Comparison of ENCODE assay signal across 26 cellular contexts in genomic region chr5:157379983-157380382, GRCh38.
DNase-seq lines count a peak whose midpoint lies in the region; ATAC-seq and TF ChIP-seq lines count a peak whose summit lies in the region.
"Had no signal": no experiment of that assay in that cellular context is flagged by ENCODE, and none has a peak within 500 bp of the region (broad histone marks: within the 10 kb centered on the region; RNA-seq: fewer than 3 reads in every experiment).

No MANE protein-coding gene starts in this region.

- H3K4me2 ChIP-seq in neural progenitor cell = no peak overlapping the region

- POLR2A ChIA-PET in activated CD4-positive, alpha-beta memory T cell treated with anti-CD3 and anti-CD28 coated beads, Interleukin-2, amount 10 ng/mL, durations not matched to agents 7 days and 5 days (lab: Charles Lee) = interaction anchor here (1.8 kb wide), 1 partner anchor 10 kb away, joined by 8 read pairs; no protein-coding TSS in a partner anchor
- POLR2A ChIA-PET in activated CD4-positive, alpha-beta memory T cell treated with anti-CD3 and anti-CD28 coated beads for 36 hours (lab: Charles Lee) = interaction anchor here (0.6 kb wide), 1 partner anchor 10 kb away, joined by 3 read pairs; no protein-coding TSS in a partner anchor
- POLR2A ChIA-PET in CD8-positive, alpha-beta T cell (lab: Charles Lee) = no interaction called here
- POLR2A ChIA-PET in naive thymus-derived CD8-positive, alpha-beta T cell (lab: Charles Lee) = no interaction called here

- no peak for ATAC-seq in CD8-positive, alpha-beta T cell
- no peak for ATAC-seq in activated naive CD8-positive, alpha-beta T cell treated with anti-CD3 and anti-CD28 coated beads, Interleukin-2, amount 50 U/mL, for 24 hours
- no peak for ATAC-seq in naive thymus-derived CD8-positive, alpha-beta T cell
- ATAC-seq: foreskin keratinocyte, heart right ventricle, left colon had no signal

- H2AFZ ChIP-seq in neural progenitor cell (replicated peaks) = no peak overlapping the region
- H2AFZ ChIP-seq: parathyroid adenoma had no signal

- CTCF ChIA-PET in activated CD4-positive, alpha-beta memory T cell treated with anti-CD3 and anti-CD28 coated beads, Interleukin-2, amount 10 ng/mL, durations not matched to agents 7 days and 5 days (lab: Charles Lee) = interaction anchor here (1.0 to 1.6 kb wide), 3 partner anchors 37 to 363 kb away, joined by 3 to 4 read pairs (median 3); partner anchors contain the start of gene LSM11
- CTCF ChIA-PET in activated CD4-positive, alpha-beta memory T cell treated with anti-CD3 and anti-CD28 coated beads for 36 hours (lab: Charles Lee) = interaction anchor here (1.3 kb wide), 1 partner anchor 9 kb away, joined by 3 read pairs; no protein-coding TSS in a partner anchor
- CTCF ChIA-PET in CD8-positive, alpha-beta T cell (lab: Charles Lee) = interaction anchor here (2.5 kb wide), 1 partner anchor 10 kb away, joined by 6 read pairs; no protein-coding TSS in a partner anchor

- no peaks in the 10 kb centered on the region for H3K79me2 ChIP-seq in neural progenitor cell (ENCODE audit: low read depth)
- H3K79me2 ChIP-seq: parathyroid adenoma had no signal

- H3K4me1 Mint-ChIP-seq in activated CD4-positive, alpha-beta memory T cell treated with anti-CD3 and anti-CD28 coated beads, Interleukin-2, amount 10 ng/mL, durations not matched to agents 7 days and 5 days = peaks cover 10% of the 10 kb centered on the region
- H3K4me1 Mint-ChIP-seq in activated CD4-positive, alpha-beta memory T cell treated with anti-CD3 and anti-CD28 coated beads for 36 hours (ENCODE audit: low read depth) = peaks cover 21% of the 10 kb centered on the region
- H3K4me1 Mint-ChIP-seq in CD8-positive, alpha-beta T cell (ENCODE audit: low read depth) = peaks cover 15% of the 10 kb centered on the region
- peaks cover 10% of the 10 kb centered on the region for H3K4me1 Mint-ChIP-seq in activated naive CD8-positive, alpha-beta T cell treated with anti-CD3 and anti-CD28 coated beads, Interleukin-2, amount 50 U/mL, for 24 hours
- peaks cover 5 to 30% (median 20%) of the 10 kb centered on the region in 4 donors for H3K4me1 Mint-ChIP-seq in naive thymus-derived CD8-positive, alpha-beta T cell
- H3K4me1 Mint-ChIP-seq in neural progenitor cell = peaks cover 10% of the 10 kb centered on the region

- peaks cover 73% of the 10 kb centered on the region for H3K36me3 ChIP-seq in CD8-positive, alpha-beta T cell (ENCODE audit: insufficient read depth, low read length)
- H3K36me3 ChIP-seq in neural progenitor cell = peaks cover 4% of the 10 kb centered on the region
- H3K36me3 ChIP-seq: BE2C had no signal

- no peaks in the 10 kb centered on the region for H3F3A ChIP-seq in neural progenitor cell (ENCODE audit: low read depth)

- no peak for DNase-seq in activated CD4-positive, alpha-beta memory T cell treated with anti-CD3 and anti-CD28 coated beads, Interleukin-2, amount 10 ng/mL, durations not matched to agents 7 days and 5 days
- DNase-seq in activated CD4-positive, alpha-beta memory T cell treated with anti-CD3 and anti-CD28 coated beads for 36 hours = no peak
- DNase-seq in CD8-positive, alpha-beta T cell = no peak
- DNase-seq in activated naive CD8-positive, alpha-beta T cell treated with anti-CD3 and anti-CD28 coated beads, Interleukin-2, amount 50 U/mL, for 24 hours = no peak
- no peak for DNase-seq in naive thymus-derived CD8-positive, alpha-beta T cell
- DNase-seq in AG08396 (ENCODE audit: low spot score) (no peak), GOT3 (lab: John Stamatoyannopoulos, UW) (no peak), neural progenitor cell (ENCODE audit: low spot score) (no peak)
- DNase-seq: activated naive CD8-positive, alpha-beta T cell treated with anti-CD3 and anti-CD28 coated beads, Interleukin-2, amount 10 ng/mL, durations not matched to agents 7 days and 5 days; BE2C; COR-L47; DMS79; effector CD4-positive, alpha-beta T cell; foreskin keratinocyte; GF-D8; heart right ventricle; HFFc6; left colon; NCI-H1105; NCI-H1930; NCI-H226; NCI-H748 treated with DMSO at 0.1 percent for 48 hours; nephron progenitor cell had no signal

- H3K27me3 Mint-ChIP-seq in activated CD4-positive, alpha-beta memory T cell treated with anti-CD3 and anti-CD28 coated beads, Interleukin-2, amount 10 ng/mL, durations not matched to agents 7 days and 5 days = no peaks in the 10 kb centered on the region
- no peaks in the 10 kb centered on the region for H3K27me3 Mint-ChIP-seq in activated CD4-positive, alpha-beta memory T cell treated with anti-CD3 and anti-CD28 coated beads for 36 hours
- no peaks in the 10 kb centered on the region for H3K27me3 Mint-ChIP-seq in CD8-positive, alpha-beta T cell (ENCODE audit: low read depth)
- H3K27me3 Mint-ChIP-seq in activated naive CD8-positive, alpha-beta T cell treated with anti-CD3 and anti-CD28 coated beads, Interleukin-2, amount 50 U/mL, for 24 hours = no peaks in the 10 kb centered on the region
- H3K27me3 Mint-ChIP-seq in naive thymus-derived CD8-positive, alpha-beta T cell = no peaks in the 10 kb centered on the region
- H3K27me3 Mint-ChIP-seq in neural progenitor cell (ENCODE audit: insufficient read depth, low read depth) = no peaks in the 10 kb centered on the region
- H3K27me3 Mint-ChIP-seq: activated naive CD8-positive, alpha-beta T cell treated with anti-CD3 and anti-CD28 coated beads, Interleukin-2, amount 10 ng/mL, durations not matched to agents 7 days and 5 days had no signal

- no peaks in the 10 kb centered on the region for H4K20me1 ChIP-seq in neural progenitor cell (ENCODE audit: low read depth)

- H3K36me3 Mint-ChIP-seq in activated CD4-positive, alpha-beta memory T cell treated with anti-CD3 and anti-CD28 coated beads, Interleukin-2, amount 10 ng/mL, durations not matched to agents 7 days and 5 days (ENCODE audit: low read depth) = peaks cover 93% of the 10 kb centered on the region
- H3K36me3 Mint-ChIP-seq in activated CD4-positive, alpha-beta memory T cell treated with anti-CD3 and anti-CD28 coated beads for 36 hours = peaks cover 47% of the 10 kb centered on the region
- peaks cover 92% of the 10 kb centered on the region for H3K36me3 Mint-ChIP-seq in CD8-positive, alpha-beta T cell
- peaks cover 47% of the 10 kb centered on the region for H3K36me3 Mint-ChIP-seq in activated naive CD8-positive, alpha-beta T cell treated with anti-CD3 and anti-CD28 coated beads, Interleukin-2, amount 50 U/mL, for 24 hours (ENCODE audit: low read depth)
- H3K36me3 Mint-ChIP-seq in naive thymus-derived CD8-positive, alpha-beta T cell = peaks cover 9 to 100% (median 23%) of the 10 kb centered on the region in 3 donors
- H3K36me3 Mint-ChIP-seq in neural progenitor cell = peaks cover 16% of the 10 kb centered on the region

- H3K4me3 ChIP-seq in CD8-positive, alpha-beta T cell (ENCODE audit: low read depth, low read length) = no peak overlapping the region
- H3K4me3 ChIP-seq in neural progenitor cell = no peak overlapping the region
- H3K4me3 ChIP-seq: heart right ventricle had no signal

- no peaks in the 10 kb centered on the region for H3K27me3 ChIP-seq in CD8-positive, alpha-beta T cell (ENCODE audit: insufficient read depth, low read length)
- no peaks in the 10 kb centered on the region for H3K27me3 ChIP-seq in neural progenitor cell
- H3K27me3 ChIP-seq: BE2C, foreskin keratinocyte, heart right ventricle had no signal

- no peaks in the 10 kb centered on the region for H3K9me3 ChIP-seq in CD8-positive, alpha-beta T cell (ENCODE audit: low read length)
- no peaks in the 10 kb centered on the region for H3K9me3 ChIP-seq in neural progenitor cell (ENCODE audit: low read depth)
- H3K9me3 ChIP-seq: BE2C, heart right ventricle had no signal

- H3K9ac ChIP-seq in neural progenitor cell = no peak overlapping the region
- H3K9ac ChIP-seq: parathyroid adenoma had no signal

- peak overlapping the region; percentile 11 for H3K27ac Mint-ChIP-seq in activated CD4-positive, alpha-beta memory T cell treated with anti-CD3 and anti-CD28 coated beads, Interleukin-2, amount 10 ng/mL, durations not matched to agents 7 days and 5 days
- no peak overlapping the region for H3K27ac Mint-ChIP-seq in activated CD4-positive, alpha-beta memory T cell treated with anti-CD3 and anti-CD28 coated beads for 36 hours
- H3K27ac Mint-ChIP-seq in CD8-positive, alpha-beta T cell = peak overlapping the region; percentile 70
- H3K27ac Mint-ChIP-seq in activated naive CD8-positive, alpha-beta T cell treated with anti-CD3 and anti-CD28 coated beads, Interleukin-2, amount 50 U/mL, for 24 hours = peak overlapping the region; percentile 32
- H3K27ac Mint-ChIP-seq in naive thymus-derived CD8-positive, alpha-beta T cell = peak overlapping the region in 8 of 10 donors; percentile 2 to 85 (median 60)
- H3K27ac Mint-ChIP-seq in neural progenitor cell = no peak overlapping the region
- H3K27ac Mint-ChIP-seq: activated naive CD8-positive, alpha-beta T cell treated with anti-CD3 and anti-CD28 coated beads, Interleukin-2, amount 10 ng/mL, durations not matched to agents 7 days and 5 days; HFFc6 had no signal

- intact Hi-C loops in activated CD4-positive, alpha-beta memory T cell treated with anti-CD3 and anti-CD28 coated beads for 36 hours (cut with micrococcal nuclease) = no loop called here
- intact Hi-C loops in CD8-positive, alpha-beta T cell (cut with DNase I, micrococcal nuclease) = no loop called here

- H3K9me3 Mint-ChIP-seq in activated CD4-positive, alpha-beta memory T cell treated with anti-CD3 and anti-CD28 coated beads, Interleukin-2, amount 10 ng/mL, durations not matched to agents 7 days and 5 days = no peaks in the 10 kb centered on the region
- H3K9me3 Mint-ChIP-seq in activated CD4-positive, alpha-beta memory T cell treated with anti-CD3 and anti-CD28 coated beads for 36 hours = no peaks in the 10 kb centered on the region
- no peaks in the 10 kb centered on the region for H3K9me3 Mint-ChIP-seq in CD8-positive, alpha-beta T cell
- H3K9me3 Mint-ChIP-seq in activated naive CD8-positive, alpha-beta T cell treated with anti-CD3 and anti-CD28 coated beads, Interleukin-2, amount 50 U/mL, for 24 hours = no peaks in the 10 kb centered on the region
- no peaks in the 10 kb centered on the region for H3K9me3 Mint-ChIP-seq in naive thymus-derived CD8-positive, alpha-beta T cell
- no peaks in the 10 kb centered on the region for H3K9me3 Mint-ChIP-seq in neural progenitor cell
- H3K9me3 Mint-ChIP-seq: activated naive CD8-positive, alpha-beta T cell treated with anti-CD3 and anti-CD28 coated beads, Interleukin-2, amount 10 ng/mL, durations not matched to agents 7 days and 5 days; HFFc6; nephron progenitor cell had no signal

- H3K4me3 Mint-ChIP-seq in activated CD4-positive, alpha-beta memory T cell treated with anti-CD3 and anti-CD28 coated beads, Interleukin-2, amount 10 ng/mL, durations not matched to agents 7 days and 5 days = no peak overlapping the region
- H3K4me3 Mint-ChIP-seq in activated CD4-positive, alpha-beta memory T cell treated with anti-CD3 and anti-CD28 coated beads for 36 hours = no peak overlapping the region
- no peak overlapping the region for H3K4me3 Mint-ChIP-seq in CD8-positive, alpha-beta T cell
- H3K4me3 Mint-ChIP-seq in activated naive CD8-positive, alpha-beta T cell treated with anti-CD3 and anti-CD28 coated beads, Interleukin-2, amount 50 U/mL, for 24 hours = no peak overlapping the region
- no peak overlapping the region for H3K4me3 Mint-ChIP-seq in naive thymus-derived CD8-positive, alpha-beta T cell
- no peak overlapping the region for H3K4me3 Mint-ChIP-seq in neural progenitor cell
- H3K4me3 Mint-ChIP-seq: activated naive CD8-positive, alpha-beta T cell treated with anti-CD3 and anti-CD28 coated beads, Interleukin-2, amount 10 ng/mL, durations not matched to agents 7 days and 5 days; HFFc6; nephron progenitor cell had no signal

- no peak overlapping the region for H3K27ac ChIP-seq in CD8-positive, alpha-beta T cell (ENCODE audit: low read depth, low read length)
- H3K27ac ChIP-seq in neural progenitor cell = no peak overlapping the region
- H3K27ac ChIP-seq: foreskin keratinocyte, heart right ventricle, parathyroid adenoma, RWPE1, VCaP had no signal

- no peaks in the 10 kb centered on the region for H3K4me1 ChIP-seq in CD8-positive, alpha-beta T cell (ENCODE audit: insufficient read depth, low read length)
- no peaks in the 10 kb centered on the region for H3K4me1 ChIP-seq in neural progenitor cell
- H3K4me1 ChIP-seq: BE2C had no signal

- no peak for TF ChIP-seq CTCF in CD8-positive, alpha-beta T cell (IDR thresholded peaks at IDR 0.05)
- no peak for TF ChIP-seq CTCF in neural progenitor cell (IDR thresholded peaks at IDR 0.05)

Comparison
In these comparisons a context has a peak if more than half of its experiments do, and no peak if none do; other contexts are left out.
1. H3K27ac Mint-ChIP-seq: peak in activated CD4-positive, alpha-beta memory T cell treated with anti-CD3 and anti-CD28 coated beads, Interleukin-2, amount 10 ng/mL, durations not matched to agents 7 days and 5 days (single experiment), CD8-positive, alpha-beta T cell (single experiment), activated naive CD8-positive, alpha-beta T cell treated with anti-CD3 and anti-CD28 coated beads, Interleukin-2, amount 50 U/mL, for 24 hours (single experiment) and naive thymus-derived CD8-positive, alpha-beta T cell (8 of 10); none in activated CD4-positive, alpha-beta memory T cell treated with anti-CD3 and anti-CD28 coated beads for 36 hours (single experiment) and neural progenitor cell (single experiment).
2. POLR2A ChIA-PET loops: an anchor here in activated CD4-positive, alpha-beta memory T cell treated with anti-CD3 and anti-CD28 coated beads, Interleukin-2, amount 10 ng/mL, durations not matched to agents 7 days and 5 days (1.8 kb wide) and activated CD4-positive, alpha-beta memory T cell treated with anti-CD3 and anti-CD28 coated beads for 36 hours (0.6 kb wide); none called in CD8-positive, alpha-beta T cell and naive thymus-derived CD8-positive, alpha-beta T cell.